In the genomic region with DNA sequence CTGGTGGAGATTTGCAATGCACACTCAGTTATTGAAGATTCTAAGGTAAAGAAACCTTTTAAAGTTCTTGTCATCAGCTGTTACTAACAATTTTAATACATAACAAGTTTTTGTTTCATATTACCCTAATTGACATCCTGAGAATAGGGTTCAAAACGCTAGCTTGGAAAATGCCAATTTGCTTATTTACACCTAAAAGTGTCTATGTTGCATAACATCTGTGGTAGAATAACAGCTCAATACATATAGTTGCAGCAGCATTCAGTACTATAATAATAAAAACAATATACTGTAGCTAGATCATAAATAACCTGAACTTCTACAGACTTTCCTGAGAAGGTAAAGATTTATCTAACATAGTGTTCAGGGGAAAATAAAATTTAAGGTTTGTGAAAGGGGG, we compare ENCODE assay signal across 31 cellular contexts.
"Had no signal": no experiment of that assay in that cellular context is flagged by ENCODE, and none has a peak within 500 bp of the region (broad histone marks: within the 10 kb centered on the region; RNA-seq: fewer than 3 reads in every experiment).

No MANE protein-coding gene starts in this region.

- H3K36me3 ChIP-seq: neural progenitor cell, ovary, spleen, suprapubic skin, tibial artery, transverse colon, upper lobe of right lung, uterus had no signal

- H3K9me3 Mint-ChIP-seq: nephron; neural progenitor cell; stimulated activated memory B cell treated with anti-CD40 and anti-IgM and Interleukin-4, amounts not matched to agents 10 μg/mL and 1 μg/mL and 100 μg/mL, for 72 hours; stimulated activated naive CD8-positive, alpha-beta T cell treated with anti-CD3 and anti-CD28 coated beads, Interleukin-15, amount 100 ng/mL, for 72 hours had no signal

- H3K27me3 Mint-ChIP-seq: progenitor cell of endocrine pancreas; stimulated activated memory B cell treated with anti-CD40 and anti-IgM and Interleukin-4, amounts not matched to agents 10 μg/mL and 1 μg/mL and 100 μg/mL, for 72 hours; type B pancreatic cell had no signal

- H3K27me3 ChIP-seq: neural progenitor cell, ovary, spleen, suprapubic skin, testis, tibial artery, transverse colon, upper lobe of right lung, uterus had no signal

- H3K4me3 Mint-ChIP-seq: natural killer cell; nephron; neural progenitor cell; stimulated activated memory B cell treated with anti-CD40 and anti-IgM and Interleukin-4, amounts not matched to agents 10 μg/mL and 1 μg/mL and 100 μg/mL, for 72 hours; stimulated activated naive CD8-positive, alpha-beta T cell treated with anti-CD3 and anti-CD28 coated beads, Interleukin-15, amount 100 ng/mL, for 72 hours; type B pancreatic cell had no signal

- DNase-seq: natural killer cell; occipital lobe; ovary; posterior cingulate gyrus; psoas muscle; right cardiac atrium; spleen; stimulated activated CD4-positive, alpha-beta T cell treated with anti-CD3 and anti-CD28 coated beads, Interleukin-12 subunit alpha, Interleukin-12 subunit beta, amount 100 ng/mL, for 4 hours; stimulated activated CD4-positive, alpha-beta T cell treated with anti-CD3 and anti-CD28 coated beads, Interleukin-1b, Interleukin-23, amount 100 ng/mL, for 48 hours; stimulated activated CD4-positive, alpha-beta T cell treated with anti-CD3 and anti-CD28 coated beads, Interleukin-4, amount 100 ng/mL, for 1 hour; stimulated activated CD4-positive, alpha-beta T cell treated with anti-CD3 and anti-CD28 coated beads, Interleukin-4, amount 100 ng/mL, for 4 hours; stimulated activated CD8-positive, alpha-beta memory T cell treated with anti-CD3 and anti-CD28 coated beads, Interleukin-4, amount 100 ng/mL, for 48 hours; stimulated activated naive CD4-positive, alpha-beta T cell; stimulated activated naive CD8-positive, alpha-beta T cell treated with anti-CD3 and anti-CD28 coated beads, Interleukin-15, amount 100 ng/mL, for 72 hours; stimulated activated naive CD8-positive, alpha-beta T cell treated with anti-CD3 and anti-CD28 coated beads, Interleukin-15, Interleukin-2, amounts not matched to agents 100 U/mL and 50 U/mL, for 24 hours; substantia nigra; testis; tibial artery; transverse colon; upper lobe of right lung; uterus had no signal

- H3K4me1 Mint-ChIP-seq: natural killer cell; stimulated activated memory B cell treated with anti-CD40 and anti-IgM and Interleukin-4, amounts not matched to agents 10 μg/mL and 1 μg/mL and 100 μg/mL, for 72 hours; stimulated activated naive CD8-positive, alpha-beta T cell treated with anti-CD3 and anti-CD28 coated beads, Interleukin-15, amount 100 ng/mL, for 72 hours had no signal

- H3K79me2 ChIP-seq: parathyroid adenoma had no signal

- H2AFZ ChIP-seq: neural progenitor cell, parathyroid adenoma had no signal

- H3K27ac Mint-ChIP-seq: natural killer cell; neural progenitor cell; stimulated activated memory B cell treated with anti-CD40 and anti-IgM and Interleukin-4, amounts not matched to agents 10 μg/mL and 1 μg/mL and 100 μg/mL, for 72 hours; stimulated activated naive CD8-positive, alpha-beta T cell treated with anti-CD3 and anti-CD28 coated beads, Interleukin-15, amount 100 ng/mL, for 72 hours had no signal

- H3K9ac ChIP-seq: neural progenitor cell, parathyroid adenoma had no signal

- H3K4me3 ChIP-seq: neural progenitor cell, ovary, psoas muscle, skin epidermis, smooth muscle cell, spleen, suprapubic skin, testis, tibial artery, transverse colon, upper lobe of right lung, uterus had no signal

- H3K36me3 Mint-ChIP-seq: neural progenitor cell; stimulated activated memory B cell treated with anti-CD40 and anti-IgM and Interleukin-4, amounts not matched to agents 10 μg/mL and 1 μg/mL and 100 μg/mL, for 72 hours had no signal

- H3K4me2 ChIP-seq: neural progenitor cell, smooth muscle cell had no signal

- H3K27ac ChIP-seq: neural progenitor cell, ovary, parathyroid adenoma, psoas muscle, skin epidermis, spleen, suprapubic skin, testis, tibial artery, transverse colon, upper lobe of right lung, uterus had no signal

- H3K9me3 ChIP-seq: ovary, suprapubic skin, testis, tibial artery, transverse colon, uterus had no signal

- H3K4me1 ChIP-seq: parathyroid adenoma, psoas muscle, spleen, suprapubic skin, testis, transverse colon, upper lobe of right lung, uterus had no signal

- ATAC-seq: natural killer cell; psoas muscle; right cardiac atrium; sciatic nerve; stimulated activated memory B cell treated with anti-CD40 and anti-IgM and Interleukin-4, amounts not matched to agents 10 μg/mL and 1 μg/mL and 100 μg/mL, for 72 hours; stimulated activated naive CD8-positive, alpha-beta T cell treated with anti-CD3 and anti-CD28 coated beads, Interleukin-15, amount 100 ng/mL, for 72 hours; stimulated activated naive CD8-positive, alpha-beta T cell treated with anti-CD3 and anti-CD28 coated beads, Interleukin-15, Interleukin-2, amounts not matched to agents 100 U/mL and 50 U/mL, for 24 hours; upper lobe of right lung had no signal
